In genomic region chr13:35228536-35228935, GRCh38 we compare ENCODE assay signal across 7 cellular contexts.
"Had no signal": no experiment of that assay in that cellular context is flagged by ENCODE, and none has a peak within 500 bp of the region (broad histone marks: within the 10 kb centered on the region; RNA-seq: fewer than 3 reads in every experiment).

No MANE protein-coding gene starts in this region.

- H2AFZ ChIP-seq: GM23338 had no signal

- ATAC-seq: GM23338 had no signal

- H3K4me3 Mint-ChIP-seq: GM23338, H9 had no signal

- H3K4me3 ChIP-seq: GM23338 had no signal

- H3K4me2 ChIP-seq: GM23338 had no signal

- H3K9me3 Mint-ChIP-seq: GM23338, H9 had no signal

- DNase-seq: H9, HCEC 1CT, IMR-90 had no signal

- FAIRE-seq: H1, H54, HTR-8/SVneo had no signal

- H3K27ac Mint-ChIP-seq: GM23338, H9 had no signal
